ENCODE assay signal across 12 cellular contexts in genomic region chr19:35710784-35711723, GRCh38. TPM values are rescaled to one million over a fixed set of nuclear protein-coding genes. Genes with fewer than 3 reads are reported as not detected.
A peak's percentile ranks its signal among the peaks of the same experiment; 100 is the strongest.
DNase-seq lines count a peak whose midpoint lies in the region; ATAC-seq and TF ChIP-seq lines count a peak whose summit lies in the region.
"Had no signal": no experiment of that assay in that cellular context is flagged by ENCODE, and none has a peak within 500 bp of the region (broad histone marks: within the 10 kb centered on the region; RNA-seq: fewer than 3 reads in every experiment).

No MANE protein-coding gene starts in this region.

- peak; percentile 31 for ATAC-seq in GM21576 (IDR thresholded peaks at IDR 0.05; ENCODE audit: unreplicated experiment)
- ATAC-seq in naive thymus-derived CD8-positive, alpha-beta T cell, result no peak
- ATAC-seq: naive thymus-derived CD4-positive, alpha-beta T cell had no signal

- peak; percentile 43 to 54 for DNase-seq in activated CD4-positive, alpha-beta T cell treated with anti-CD3 and anti-CD28 coated beads for 4 hours
- no peak for DNase-seq in naive thymus-derived CD8-positive, alpha-beta T cell
- DNase-seq in globus pallidus (ENCODE audit: low spot score) (no peak), epidermal melanocyte (ENCODE audit: insufficient read length, low spot score) (no peak), DMS79 treated with DMSO at 0.1 percent for 48 hours (lab: John Stamatoyannopoulos, UW) (no peak), glomerular visceral epithelial cell (ENCODE audit: extremely low spot score) (no peak)
- DNase-seq: GDM1 had no signal

- H3K4me1 Mint-ChIP-seq in naive thymus-derived CD8-positive, alpha-beta T cell, result peaks cover 33 to 53% (median 44%) of the 10 kb centered on the region in 4 donors

- H3K4me3 ChIP-seq in GM12875 (ENCODE audit: low read depth, low read length), result peak overlapping the region; percentile 28
- H3K4me3 ChIP-seq: thoracic aorta had no signal

- no peaks in the 10 kb centered on the region for H3K36me3 Mint-ChIP-seq in naive thymus-derived CD8-positive, alpha-beta T cell

- no peaks in the 10 kb centered on the region for H3K9me3 Mint-ChIP-seq in naive thymus-derived CD8-positive, alpha-beta T cell
- H3K9me3 Mint-ChIP-seq: naive thymus-derived CD4-positive, alpha-beta T cell had no signal

- H3K27ac Mint-ChIP-seq in naive thymus-derived CD8-positive, alpha-beta T cell, result peak overlapping the region in 6 of 10 donors; percentile 0 to 82 (median 44)

- no peak for TF ChIP-seq CTCF in GM12875 (IDR thresholded peaks at IDR 0.05; ENCODE audit: borderline replicate concordance, insufficient read depth, low read depth, low read length)

- H3K27me3 Mint-ChIP-seq in naive thymus-derived CD8-positive, alpha-beta T cell, result no peaks in the 10 kb centered on the region
- H3K27me3 Mint-ChIP-seq: naive thymus-derived CD4-positive, alpha-beta T cell had no signal

- POLR2A ChIA-PET in naive thymus-derived CD8-positive, alpha-beta T cell (lab: Charles Lee), result interaction anchor here (0.5 to 4.9 kb wide), 2 partner anchors 8 to 13 kb away, joined by 3 to 24 read pairs; no protein-coding TSS in a partner anchor

- peak overlapping the region in 2 of 10 donors; percentile 26 to 43 for H3K4me3 Mint-ChIP-seq in naive thymus-derived CD8-positive, alpha-beta T cell

RNA-seq across cellular contexts. Expression of gene ZBTB32, which starts 6.7 kb away (rescaled TPM):
- under 1 TPM; 0.21 to 0.36 TPM for total RNA-seq in naive thymus-derived CD8-positive, alpha-beta T cell
- polyA plus RNA-seq in naive thymus-derived CD8-positive, alpha-beta T cell, result under 1 TPM; 0.15 to 0.68 (median 0.43) TPM
- total RNA-seq: fibroblast of lung, thoracic aorta had no signal
- polyA plus RNA-seq: fibroblast of lung; naive thymus-derived CD4-positive, alpha-beta T cell had no signal

RNA-seq across cellular contexts. Expression of gene KMT2B, which starts 6.7 kb away (rescaled TPM):
- total RNA-seq in naive thymus-derived CD8-positive, alpha-beta T cell, result 10 to 100 TPM; 73.9 to 79.2 TPM
- polyA plus RNA-seq in naive thymus-derived CD8-positive, alpha-beta T cell, result 1 to 10 TPM in 1 of 3 donors, under 1 TPM in 2; 0.60 to 2.8 (median 0.83) TPM

RNA-seq across cellular contexts. Expression of gene IGFLR1, which starts 31.2 kb away (rescaled TPM):
- 10 to 100 TPM; 79.8 to 82.5 TPM for total RNA-seq in naive thymus-derived CD8-positive, alpha-beta T cell
- polyA plus RNA-seq in naive thymus-derived CD8-positive, alpha-beta T cell, result 10 to 100 TPM; 70.2 to 92.7 (median 92.6) TPM

RNA-seq across cellular contexts. Expression of gene U2AF1L4, which starts 34.2 kb away (rescaled TPM):
- 10 to 100 TPM; 52.7 to 53.1 TPM for total RNA-seq in naive thymus-derived CD8-positive, alpha-beta T cell
- 10 to 100 TPM; 43.1 to 93.1 (median 76.6) TPM for polyA plus RNA-seq in naive thymus-derived CD8-positive, alpha-beta T cell

RNA-seq across cellular contexts. Expression of gene PSENEN, which starts 34.4 kb away (rescaled TPM):
- 10 to 100 TPM; 23.0 to 26.2 TPM for total RNA-seq in naive thymus-derived CD8-positive, alpha-beta T cell
- 10 to 100 TPM; 68.7 to 76.5 (median 71.2) TPM for polyA plus RNA-seq in naive thymus-derived CD8-positive, alpha-beta T cell

Comparison
In these comparisons a context has a peak if more than half of its experiments do, and no peak if none do; other contexts are left out.
1. DNase-seq: peak in activated CD4-positive, alpha-beta T cell treated with anti-CD3 and anti-CD28 coated beads for 4 hours (2 of 2); none in naive thymus-derived CD8-positive, alpha-beta T cell (0 of 10), globus pallidus (single experiment), epidermal melanocyte (single experiment), DMS79 treated with DMSO at 0.1 percent for 48 hours (single experiment) and glomerular visceral epithelial cell (single experiment).